Comparison of ENCODE assay signal across 16 cellular contexts in the genomic region with DNA sequence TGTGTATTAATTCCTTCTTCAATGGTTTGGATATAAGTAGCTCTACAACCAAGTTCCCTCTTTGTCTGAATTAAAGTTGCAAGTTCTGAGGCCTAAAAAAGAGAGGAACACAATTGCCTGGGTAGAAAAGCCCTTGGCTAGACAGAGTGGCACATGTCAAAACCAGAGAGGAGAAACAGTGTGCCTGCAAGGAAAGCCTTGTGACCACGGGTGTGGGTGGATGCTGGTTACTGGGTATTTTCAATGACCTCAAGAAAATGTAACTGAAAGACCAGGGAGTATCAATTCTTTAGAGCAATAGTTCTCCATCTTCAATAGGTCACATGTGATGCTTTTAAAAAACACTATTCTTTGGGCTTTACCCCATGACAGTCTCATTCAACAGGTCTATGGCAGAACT.
DNase-seq lines count a peak whose midpoint lies in the region; ATAC-seq, FAIRE-seq and TF ChIP-seq lines count a peak whose summit lies in the region.
"Had no signal": no experiment of that assay in that cellular context is flagged by ENCODE, and none has a peak within 500 bp of the region (broad histone marks: within the 10 kb centered on the region; RNA-seq: fewer than 3 reads in every experiment).

No MANE protein-coding gene starts in this region.

- H3K4me3 ChIP-seq in gastroesophageal sphincter: no peak overlapping the region
- H3K4me3 ChIP-seq in kidney (ENCODE audit: low read length in 2 of 2): no peak overlapping the region
- H3K4me3 ChIP-seq: heart left ventricle had no signal

- WGBS in gastroesophageal sphincter (ENCODE audit: low coverage in 1 of 2), 2 donors: 78% methylated on average over 1 of the region's 1 CpG; no CpG with 5 or more reads in 1 of the 2 donors

- H3K27me3 Mint-ChIP-seq in T-helper 2 cell treated with Interferon-gamma antibody and Interleukin-4, amounts not matched to agents 5 μg/mL and 100 μg/mL, for 36 hours (ENCODE audit: low read depth): no peaks in the 10 kb centered on the region
- H3K27me3 Mint-ChIP-seq in progenitor cell of endocrine pancreas: no peaks in the 10 kb centered on the region

- no peak overlapping the region for H3K4me3 Mint-ChIP-seq in T-helper 2 cell treated with Interferon-gamma antibody and Interleukin-4, amounts not matched to agents 5 μg/mL and 100 μg/mL, for 36 hours
- no peak overlapping the region for H3K4me3 Mint-ChIP-seq in progenitor cell of endocrine pancreas (ENCODE audit: low read depth)
- H3K4me3 Mint-ChIP-seq: HFFc6 had no signal

- peaks cover 34% of the 10 kb centered on the region for H3K36me3 Mint-ChIP-seq in T-helper 2 cell treated with Interferon-gamma antibody and Interleukin-4, amounts not matched to agents 5 μg/mL and 100 μg/mL, for 36 hours (ENCODE audit: low read depth)
- H3K36me3 Mint-ChIP-seq in progenitor cell of endocrine pancreas (ENCODE audit: insufficient read depth): peaks cover 48% of the 10 kb centered on the region

- TF ChIP-seq CTCF in gastroesophageal sphincter (IDR thresholded peaks at IDR 0.05) (no peak), progenitor cell of endocrine pancreas (IDR thresholded peaks at IDR 0.05; ENCODE audit: unreplicated experiment) (no peak), kidney (IDR thresholded peaks at IDR 0.05; ENCODE audit: borderline replicate concordance, extremely low read depth, insufficient read depth) (no peak)

- H3K9me3 ChIP-seq in gastroesophageal sphincter: no peaks in the 10 kb centered on the region
- H3K9me3 ChIP-seq in kidney (ENCODE audit: control insufficient read depth in 1 of 2, low read length in 2 of 2): no peaks in the 10 kb centered on the region
- H3K9me3 ChIP-seq: heart left ventricle had no signal

- H3K36me3 ChIP-seq in gastroesophageal sphincter (peaks cover 0 to 80% of the 10 kb centered on the region in 2 donors), kidney (ENCODE audit: control insufficient read depth in 1 of 2, insufficient read depth in 2 of 2, low read length in 2 of 2) (peaks cover 6 to 34% of the 10 kb centered on the region in 2 donors)
- H3K36me3 ChIP-seq: WERI-Rb-1 had no signal

- ATAC-seq in GM18498 (IDR thresholded peaks at IDR 0.05; ENCODE audit: unreplicated experiment) (peak; percentile 72), HG03558 (IDR thresholded peaks at IDR 0.05; ENCODE audit: extremely low read depth, unreplicated experiment) (peak; percentile 39), gastroesophageal sphincter (no peak), GM18861 (IDR thresholded peaks at IDR 0.05; ENCODE audit: unreplicated experiment) (no peak)
- ATAC-seq: esophagus mucosa had no signal

- H3K4me1 ChIP-seq in gastroesophageal sphincter (peaks cover 0 to 70% (median 15%) of the 10 kb centered on the region in 3 donors), kidney (ENCODE audit: control insufficient read depth in 1 of 2, insufficient read depth in 1 of 2, low read depth in 1 of 2, low read length in 2 of 2) (no peaks in the 10 kb centered on the region)

- no peak overlapping the region for H3K9ac ChIP-seq in kidney (ENCODE audit: low read length in 2 of 2)

- peaks cover 5% of the 10 kb centered on the region for H3K9me3 Mint-ChIP-seq in T-helper 2 cell treated with Interferon-gamma antibody and Interleukin-4, amounts not matched to agents 5 μg/mL and 100 μg/mL, for 36 hours
- no peaks in the 10 kb centered on the region for H3K9me3 Mint-ChIP-seq in progenitor cell of endocrine pancreas (ENCODE audit: low read depth)
- H3K9me3 Mint-ChIP-seq: HFFc6 had no signal

- peaks cover 37% of the 10 kb centered on the region for H3K4me1 Mint-ChIP-seq in T-helper 2 cell treated with Interferon-gamma antibody and Interleukin-4, amounts not matched to agents 5 μg/mL and 100 μg/mL, for 36 hours (ENCODE audit: low read depth)
- peaks cover 13% of the 10 kb centered on the region for H3K4me1 Mint-ChIP-seq in progenitor cell of endocrine pancreas (ENCODE audit: low read depth)

- H3K27ac ChIP-seq in gastroesophageal sphincter: peak overlapping the region in 3 of 4 donors; percentile 26 to 74 (median 68)
- no peak overlapping the region for H3K27ac ChIP-seq in kidney (ENCODE audit: low read depth in 2 of 2, low read length in 2 of 2)
- H3K27ac ChIP-seq: WERI-Rb-1 had no signal

- intact Hi-C loops in kidney (cut with DNase I): no loop called here

- no peaks in the 10 kb centered on the region for H3K27me3 ChIP-seq in gastroesophageal sphincter
- H3K27me3 ChIP-seq: heart left ventricle had no signal

- DNase-seq in T-helper 2 cell treated with Interferon-gamma antibody and Interleukin-4, amounts not matched to agents 5 μg/mL and 100 μg/mL, for 36 hours (ENCODE audit: low spot score): peak; percentile 75
- DNase-seq in T-helper 2 cell: no peak
- no peak for DNase-seq in progenitor cell of endocrine pancreas (ENCODE audit: low spot score, unreplicated experiment)
- DNase-seq in kidney: no peak
- DNase-seq: 8988T, C1 segment of cervical spinal cord, dermis blood vessel endothelial cell, heart left ventricle, HFFc6, NCI-H526, WERI-Rb-1 had no signal

- no peak overlapping the region for H3K27ac Mint-ChIP-seq in T-helper 2 cell treated with Interferon-gamma antibody and Interleukin-4, amounts not matched to agents 5 μg/mL and 100 μg/mL, for 36 hours
- no peak overlapping the region for H3K27ac Mint-ChIP-seq in progenitor cell of endocrine pancreas
- H3K27ac Mint-ChIP-seq: HFFc6 had no signal

- TF ChIP-seq EP300 in gastroesophageal sphincter (IDR thresholded peaks at IDR 0.05): no peak

- no peak for TF ChIP-seq POLR2A in gastroesophageal sphincter (IDR thresholded peaks at IDR 0.05)

- no peak for FAIRE-seq in kidney (lab: Jason Lieb, UNC)

Comparison
In these comparisons a context has a peak if more than half of its experiments do, and no peak if none do; other contexts are left out.
1. ATAC-seq: peak in GM18498 (single experiment) and HG03558 (single experiment); none in gastroesophageal sphincter (single experiment) and GM18861 (single experiment).
2. H3K27ac ChIP-seq: peak in gastroesophageal sphincter (3 of 4); none in kidney (0 of 2).